ENCODE assay signal across 8 cellular contexts in genomic region chr5:119079436-119079921, GRCh38. TPM values are rescaled to one million over a fixed set of nuclear protein-coding genes. Genes with fewer than 3 reads are reported as not detected.
DNase-seq lines count a peak whose midpoint lies in the region; ATAC-seq, FAIRE-seq and TF ChIP-seq lines count a peak whose summit lies in the region.
"Not testable (repeated sequence)": the region's sequence is repeated elsewhere in the genome, so short reads cannot be mapped to it uniquely, and the experiment has no call there.

No MANE protein-coding gene starts in this region.

- not testable (repeated sequence) for H3K4me3 ChIP-seq in Jurkat, Clone E6-1 (ENCODE audit: low read length); astrocyte (ENCODE audit: insufficient read depth, low read depth, low read length); keratinocyte (ENCODE audit: control insufficient read depth in 2 of 3, extremely low read depth in 1 of 3, insufficient read depth in 2 of 3, low read depth in 1 of 3, low read length in 3 of 3)

- TF ChIP-seq CTCF in astrocyte (IDR thresholded peaks at IDR 0.05; ENCODE audit: insufficient read depth, low read depth, low read length); keratinocyte (optimal IDR thresholded peaks at IDR 0.05 in 1 of 3, IDR thresholded peaks at IDR 0.05 in 1 of 3, conservative IDR thresholded peaks at IDR 0.05 in 1 of 3; ENCODE audit: extremely low read depth in 1 of 3, insufficient read depth in 2 of 3, low read length in 3 of 3): not testable (repeated sequence)

- H3K9me3 Mint-ChIP-seq in activated CD4-positive, alpha-beta T cell treated with anti-CD3 and anti-CD28 coated beads, Interleukin-2, amount 10 ng/mL, durations not matched to agents 24 days and 14 days; astrocyte (ENCODE audit: unreplicated experiment): not testable (repeated sequence)

- peak overlapping the region; percentile 86 for H3K27ac Mint-ChIP-seq in activated CD4-positive, alpha-beta T cell treated with anti-CD3 and anti-CD28 coated beads, Interleukin-2, amount 10 ng/mL, durations not matched to agents 24 days and 14 days
- H3K27ac Mint-ChIP-seq in astrocyte (ENCODE audit: unreplicated experiment): peak overlapping the region; percentile 98

- FAIRE-seq in GM12891 (lab: Jason Lieb, UNC) (peak; percentile 91), astrocyte (lab: Jason Lieb, UNC) (peak; percentile 95), keratinocyte (lab: Jason Lieb, UNC) (peak; percentile 79)

- H3K27me3 ChIP-seq in astrocyte (ENCODE audit: insufficient read depth, low read length); keratinocyte (ENCODE audit: control insufficient read depth, extremely low read depth, insufficient read depth, low read length): not testable (repeated sequence)

- dilution Hi-C loops in keratinocyte (cut with MboI; ENCODE audit: extremely low pct_ligation_motif_present, low sequenced_read_pairs): not testable (repeated sequence)

- H3K9me3 ChIP-seq in astrocyte (ENCODE audit: insufficient read depth, low read depth, low read length); keratinocyte (ENCODE audit: control insufficient read depth, low read depth, low read length): not testable (repeated sequence)

- H3K9ac ChIP-seq in astrocyte (ENCODE audit: low read length): peak overlapping the region; percentile 15
- not testable (repeated sequence) for H3K9ac ChIP-seq in keratinocyte (ENCODE audit: control insufficient read depth, extremely low read depth, insufficient read depth, low read length)

- peaks cover 33% of the 10 kb centered on the region for H3K4me1 Mint-ChIP-seq in activated CD4-positive, alpha-beta T cell treated with anti-CD3 and anti-CD28 coated beads, Interleukin-2, amount 10 ng/mL, durations not matched to agents 24 days and 14 days
- peaks cover 17% of the 10 kb centered on the region for H3K4me1 Mint-ChIP-seq in astrocyte (ENCODE audit: low read depth, unreplicated experiment)

- H3K4me3 Mint-ChIP-seq in activated CD4-positive, alpha-beta T cell treated with anti-CD3 and anti-CD28 coated beads, Interleukin-2, amount 10 ng/mL, durations not matched to agents 24 days and 14 days: peak overlapping the region; percentile 65
- H3K4me3 Mint-ChIP-seq in astrocyte (ENCODE audit: unreplicated experiment): not testable (repeated sequence)

- H3K4me2 ChIP-seq in astrocyte (ENCODE audit: low read length) (peak overlapping the region; percentile 58), keratinocyte (ENCODE audit: control insufficient read depth, extremely low read depth, insufficient read depth, low read depth, low read length) (peak overlapping the region; percentile 11)

- intact Hi-C loops in activated CD4-positive, alpha-beta T cell treated with anti-CD3 and anti-CD28 coated beads, Interleukin-2, amount 10 ng/mL, durations not matched to agents 24 days and 14 days (cut with micrococcal nuclease): loop anchor here (1.0 to 2.0 kb wide), 9 partner anchors 9 to 332 kb away; partner anchors contain the start of gene DTWD2

- peaks cover 10% of the 10 kb centered on the region for H3K4me1 ChIP-seq in astrocyte (ENCODE audit: insufficient read depth, low read length)
- H3K4me1 ChIP-seq in keratinocyte (ENCODE audit: control insufficient read depth, extremely low read depth, insufficient read depth, low read length): peaks cover 12% of the 10 kb centered on the region

- H3K27ac ChIP-seq in astrocyte (ENCODE audit: low read depth, low read length): peak overlapping the region; percentile 55
- not testable (repeated sequence) for H3K27ac ChIP-seq in keratinocyte (ENCODE audit: control insufficient read depth, insufficient read depth, low read length)

- not testable (repeated sequence) for H3K9me1 ChIP-seq in keratinocyte (ENCODE audit: control insufficient read depth, extremely low read depth, insufficient read depth, low read length)

- H4K20me1 ChIP-seq in astrocyte (ENCODE audit: insufficient read depth, low read length): peaks cover 47% of the 10 kb centered on the region
- H4K20me1 ChIP-seq in keratinocyte (ENCODE audit: control insufficient read depth, extremely low read depth, insufficient read depth, low read length): not testable (repeated sequence)

- H3K27me3 Mint-ChIP-seq in activated CD4-positive, alpha-beta T cell treated with anti-CD3 and anti-CD28 coated beads, Interleukin-2, amount 10 ng/mL, durations not matched to agents 24 days and 14 days; astrocyte (ENCODE audit: low read depth, unreplicated experiment): not testable (repeated sequence)

- DNase-seq in GM12891 (ENCODE audit: insufficient read length, low spot score); keratinocyte (ENCODE audit: low read depth, low spot score): not testable (repeated sequence)
- peak; percentile 44 for DNase-seq in Jurkat, Clone E6-1 (ENCODE audit: low read depth, low spot score)
- DNase-seq in activated CD4-positive, alpha-beta T cell treated with anti-CD3 and anti-CD28 coated beads, Interleukin-2, amount 10 ng/mL, durations not matched to agents 24 days and 14 days: peak; percentile 77
- DNase-seq in astrocyte (ENCODE audit: low read depth): peak; percentile 59
- DNase-seq in stimulated activated CD4-positive, alpha-beta T cell treated with anti-CD3 and anti-CD28 coated beads, TNF-alpha, amount 100 ng/mL, for 48 hours (ENCODE audit: low read depth in 3 of 3): peak in 2 of 3 donors; percentile 23 to 25

- ATAC-seq in GM21423 (IDR thresholded peaks at IDR 0.05; ENCODE audit: unreplicated experiment) (peak; percentile 45), HG02973 (IDR thresholded peaks at IDR 0.05; ENCODE audit: unreplicated experiment) (peak; percentile 52)

- H2AFZ ChIP-seq in astrocyte (ENCODE audit: low read depth, low read length); keratinocyte (ENCODE audit: control insufficient read depth, low read length): not testable (repeated sequence)

- H3K79me2 ChIP-seq in astrocyte (ENCODE audit: insufficient read depth, low read length): peaks cover 59% of the 10 kb centered on the region
- H3K79me2 ChIP-seq in keratinocyte (ENCODE audit: control insufficient read depth, insufficient read depth, low read length): not testable (repeated sequence)

- not testable (repeated sequence) for TF ChIP-seq POLR2A in GM12891 (IDR thresholded peaks at IDR 0.05; ENCODE audit: low read depth, low read length)

- not testable (repeated sequence) for H3K36me3 Mint-ChIP-seq in activated CD4-positive, alpha-beta T cell treated with anti-CD3 and anti-CD28 coated beads, Interleukin-2, amount 10 ng/mL, durations not matched to agents 24 days and 14 days (ENCODE audit: low read depth); astrocyte (ENCODE audit: low read depth, unreplicated experiment)

- not testable (repeated sequence) for H3K36me3 ChIP-seq in astrocyte (ENCODE audit: insufficient read depth, low read length); keratinocyte (ENCODE audit: control insufficient read depth in 2 of 2, extremely low read depth in 1 of 2, insufficient read depth in 2 of 2, low read length in 2 of 2)

RNA-seq across cellular contexts. Expression of gene DMXL1, which starts 8.6 kb away (rescaled TPM):
- 17.9 TPM for polyA plus RNA-seq in GM12891 (2012; ENCODE audit: low read depth, missing spikeins)
- 22.2 TPM for polyA plus RNA-seq in Jurkat, Clone E6-1 (2012; ENCODE audit: insufficient read depth, insufficient read length)
- 22.4 and 25.6 TPM in 2 replicates for total RNA-seq in activated CD4-positive, alpha-beta T cell treated with anti-CD3 and anti-CD28 coated beads, Interleukin-2, amount 10 ng/mL, durations not matched to agents 24 days and 14 days
- 24.5 and 26.0 TPM in 2 replicates for total RNA-seq in astrocyte
- polyA plus RNA-seq in keratinocyte: 6.4 to 13.1 TPM (median 12.6 TPM) in 3 replicates
- 13.8 TPM for polyA plus RNA-seq in keratinocyte (2011; ENCODE audit: low read depth)
- 4.5 and 8.3 TPM in 2 replicates for polyA plus RNA-seq in keratinocyte (2011; cell fraction: cytosol; rRNA removed)
- polyA plus RNA-seq in keratinocyte (2011; cell fraction: nucleus; rRNA removed): 15.3 and 21.1 TPM in 2 replicates
- polyA plus RNA-seq in keratinocyte (2012; ENCODE audit: low replicate concordance): 5.2 and 9.6 TPM in 2 replicates
- 5.0 to 37.1 TPM (median 24.4 TPM) in 3 replicates for polyA minus RNA-seq in keratinocyte
- polyA minus RNA-seq in keratinocyte (2011; cell fraction: cytosol; rRNA and poly(A)+ RNA removed): 9.4 TPM
- polyA minus RNA-seq in keratinocyte (2011; cell fraction: nucleus; rRNA and poly(A)+ RNA removed): 33.6 and 77.4 TPM in 2 replicates
